In the genomic region with DNA sequence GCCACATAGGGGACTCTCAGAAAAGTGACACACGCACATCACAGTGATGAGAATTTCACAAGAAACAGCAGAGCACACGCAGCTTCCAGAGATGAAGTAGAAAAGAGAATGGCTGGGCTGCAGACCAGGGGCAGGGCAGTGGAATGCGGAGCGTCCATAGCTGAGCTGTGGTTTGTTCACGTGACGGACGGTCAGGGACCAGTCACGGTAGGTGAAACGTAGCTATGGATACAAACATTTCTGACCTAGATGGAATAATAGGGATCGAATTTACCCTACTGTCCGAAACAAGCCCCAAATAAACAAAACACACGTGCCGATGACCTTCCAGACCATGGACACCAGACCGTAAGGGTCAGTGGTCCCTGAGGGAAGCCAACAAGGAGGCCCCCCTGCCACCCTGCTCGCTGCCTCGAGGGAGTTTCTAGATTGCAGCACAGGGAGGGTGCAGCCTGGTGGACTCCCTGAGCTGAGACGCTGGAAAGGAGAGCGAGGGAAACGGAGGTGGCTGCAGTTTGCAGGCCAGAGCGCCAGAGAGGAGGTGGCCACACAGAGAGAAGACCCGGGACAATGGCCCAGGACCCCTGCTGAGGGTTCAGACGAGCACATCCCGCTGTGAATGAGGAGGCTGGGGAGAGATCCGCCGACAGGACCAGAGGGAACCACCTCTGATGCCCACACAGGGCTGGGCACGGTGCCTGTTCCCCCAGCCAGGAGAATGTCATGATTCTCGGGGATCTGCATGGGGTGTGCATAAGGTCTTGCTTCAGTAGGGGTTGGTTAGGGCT, we compare ENCODE assay signal across 23 cellular contexts. TPM values are rescaled to one million over a fixed set of nuclear protein-coding genes. Genes with fewer than 3 reads are reported as not detected.
DNase-seq lines count a peak whose midpoint lies in the region; ATAC-seq, FAIRE-seq and TF ChIP-seq lines count a peak whose summit lies in the region.
"Had no signal": no experiment of that assay in that cellular context is flagged by ENCODE, and none has a peak within 500 bp of the region (broad histone marks: within the 10 kb centered on the region; RNA-seq: fewer than 3 reads in every experiment).

No MANE protein-coding gene starts in this region.

- H3K36me3 ChIP-seq in left ventricle myocardium inferior (no peaks in the 10 kb centered on the region), HepG2 (replicated peaks in 1 of 2; ENCODE audit: control insufficient read depth in 1 of 2, insufficient read depth in 2 of 2, low read length in 2 of 2) (no peaks in the 10 kb centered on the region), small intestine (ENCODE audit: control insufficient read depth in 2 of 2, insufficient read depth in 2 of 2, low read length in 2 of 2) (no peaks in the 10 kb centered on the region), brain microvascular endothelial cell (replicated peaks) (no peaks in the 10 kb centered on the region)

- FAIRE-seq in HepG2 (lab: Jason Lieb, UNC) (no peak), small intestine (lab: Jason Lieb, UNC) (no peak)
- FAIRE-seq: GM12891, GM18507 had no signal

- no peak overlapping the region for H3K4me2 ChIP-seq in HepG2 (ENCODE audit: low read depth, low read length)

- H3K27ac ChIP-seq in left ventricle myocardium inferior (replicated peaks) (no peak overlapping the region), HepG2 (ENCODE audit: extremely low read length, insufficient read depth, low read length) (no peak overlapping the region), small intestine (ENCODE audit: low read depth in 1 of 2, low read length in 1 of 2) (no peak overlapping the region), brain microvascular endothelial cell (no peak overlapping the region)
- H3K27ac ChIP-seq: C4-2B had no signal

- H3K9me3 ChIP-seq in left ventricle myocardium inferior (replicated peaks): peaks cover 15% of the 10 kb centered on the region
- H3K9me3 ChIP-seq in HepG2 (ENCODE audit: low read length): no peaks in the 10 kb centered on the region
- H3K9me3 ChIP-seq in small intestine (ENCODE audit: control insufficient read depth, low read depth): no peaks in the 10 kb centered on the region

- POLR2A ChIA-PET in HepG2 (lab: Yijun Ruan, JAX): no interaction called here

- H3K9me3 Mint-ChIP-seq in chondrocyte (ENCODE audit: low read depth): peaks cover 14% of the 10 kb centered on the region
- H3K9me3 Mint-ChIP-seq in activated CD8-positive, alpha-beta memory T cell treated with anti-CD3 and anti-CD28 coated beads, Interleukin-2, amount 10 ng/mL, durations not matched to agents 7 days and 5 days (ENCODE audit: low read depth): no peaks in the 10 kb centered on the region

- no peaks in the 10 kb centered on the region for H3K79me2 ChIP-seq in HepG2 (ENCODE audit: insufficient read depth, low read length)

- H3K4me1 ChIP-seq in left ventricle myocardium inferior (no peaks in the 10 kb centered on the region), HepG2 (ENCODE audit: insufficient read depth, low read length) (no peaks in the 10 kb centered on the region), small intestine (ENCODE audit: control insufficient read depth in 2 of 2, insufficient read depth in 1 of 2, low read depth in 1 of 2, low read length in 1 of 2) (no peaks in the 10 kb centered on the region)

- TF ChIP-seq EP300 in HepG2 (IDR thresholded peaks at IDR 0.05; ENCODE audit: low read depth in 2 of 2, low read length in 2 of 2) (no peak), HepG2 (CRISPR knock-in tag; IDR thresholded peaks at IDR 0.05; ENCODE audit: borderline replicate concordance) (no peak)

- peaks cover 3% of the 10 kb centered on the region for H3K36me3 Mint-ChIP-seq in chondrocyte (ENCODE audit: low read depth)
- no peaks in the 10 kb centered on the region for H3K36me3 Mint-ChIP-seq in activated CD8-positive, alpha-beta memory T cell treated with anti-CD3 and anti-CD28 coated beads, Interleukin-2, amount 10 ng/mL, durations not matched to agents 7 days and 5 days

- no peak overlapping the region for H3K27ac Mint-ChIP-seq in chondrocyte (ENCODE audit: unreplicated experiment)
- no peak overlapping the region for H3K27ac Mint-ChIP-seq in activated CD8-positive, alpha-beta memory T cell treated with anti-CD3 and anti-CD28 coated beads, Interleukin-2, amount 10 ng/mL, durations not matched to agents 7 days and 5 days

- no peak for ATAC-seq in left ventricle myocardium superior
- no peak for ATAC-seq in HepG2
- ATAC-seq in activated CD8-positive, alpha-beta memory T cell treated with anti-CD3 and anti-CD28 coated beads, Interleukin-2, amount 10 ng/mL, durations not matched to agents 7 days and 5 days: no peak

- H3K27me3 Mint-ChIP-seq in chondrocyte (ENCODE audit: low read depth): peaks cover 53% of the 10 kb centered on the region
- peaks cover 11% of the 10 kb centered on the region for H3K27me3 Mint-ChIP-seq in activated CD8-positive, alpha-beta memory T cell treated with anti-CD3 and anti-CD28 coated beads, Interleukin-2, amount 10 ng/mL, durations not matched to agents 7 days and 5 days

- CTCF ChIA-PET in HepG2 (lab: Yijun Ruan, JAX; ENCODE audit: low intra/inter-chr PET ratio, low total read pairs): no interaction called here
- CTCF ChIA-PET in activated CD8-positive, alpha-beta memory T cell treated with anti-CD3 and anti-CD28 coated beads, Interleukin-2, amount 10 ng/mL, durations not matched to agents 7 days and 5 days (lab: Charles Lee): interaction anchor here (1.7 kb wide), 1 partner anchor 16 kb away, joined by 6 read pairs; no protein-coding TSS in a partner anchor

- H4K20me1 ChIP-seq in HepG2 (ENCODE audit: insufficient read depth, low read length): no peaks in the 10 kb centered on the region

- H3K4me3 ChIP-seq in left ventricle myocardium inferior (no peak overlapping the region), HepG2 (replicated peaks in 1 of 3; ENCODE audit: insufficient read depth in 1 of 3, low read depth in 2 of 3, low read length in 3 of 3) (no peak overlapping the region), small intestine (ENCODE audit: low read depth in 1 of 2, low read length in 2 of 2) (no peak overlapping the region), brain microvascular endothelial cell (ENCODE audit: low read depth, low read length) (no peak overlapping the region)

- TF ChIP-seq RAD21 in HepG2 (CRISPR knock-in tag; IDR thresholded peaks at IDR 0.05): no peak

- H3K4me1 Mint-ChIP-seq in chondrocyte (ENCODE audit: low read depth): no peaks in the 10 kb centered on the region
- no peaks in the 10 kb centered on the region for H3K4me1 Mint-ChIP-seq in activated CD8-positive, alpha-beta memory T cell treated with anti-CD3 and anti-CD28 coated beads, Interleukin-2, amount 10 ng/mL, durations not matched to agents 7 days and 5 days

- intact Hi-C loops in left ventricle myocardium superior (cut with micrococcal nuclease): no loop called here
- intact Hi-C loops in left ventricle myocardium inferior (cut with micrococcal nuclease): no loop called here
- intact Hi-C loops in HepG2 (cut with micrococcal nuclease; ENCODE audit: unreplicated experiment): no loop called here

- in situ Hi-C loops in HepG2 (cut with HindIII; ENCODE audit: extremely low pct_ligation_motif_present, low pct_unique_long_range_greater_than_20kb): no loop called here
- in situ Hi-C loops in brain microvascular endothelial cell (cut with HindIII; ENCODE audit: low pct_ligation_motif_present, low sequenced_read_pairs): no loop called here

- no peak overlapping the region for H2AFZ ChIP-seq in HepG2 (ENCODE audit: low read length)

- no peak overlapping the region for H3K9ac ChIP-seq in HepG2 (ENCODE audit: insufficient read depth, low read depth, low read length)

- no peak overlapping the region for H3K4me3 Mint-ChIP-seq in chondrocyte (ENCODE audit: unreplicated experiment)
- no peak overlapping the region for H3K4me3 Mint-ChIP-seq in activated CD8-positive, alpha-beta memory T cell treated with anti-CD3 and anti-CD28 coated beads, Interleukin-2, amount 10 ng/mL, durations not matched to agents 7 days and 5 days

- no TSS peak for BruUV-seq in HepG2 (replicated peaks; lab: Mats Ljungman, UMichigan)

- H3K27me3 ChIP-seq in left ventricle myocardium inferior (ENCODE audit: low read depth) (peaks cover 91% of the 10 kb centered on the region), HepG2 (ENCODE audit: control insufficient read depth in 1 of 2, insufficient read depth in 2 of 2, low read length in 2 of 2) (peaks cover 18 to 88% of the 10 kb centered on the region in 2 experiments), small intestine (ENCODE audit: control insufficient read depth in 2 of 2, insufficient read depth in 2 of 2, low read length in 2 of 2) (peaks cover 0 to 9% of the 10 kb centered on the region in 2 donors), brain microvascular endothelial cell (replicated peaks) (no peaks in the 10 kb centered on the region)

- 15% methylated on average over 26 of the region's 27 CpGs for WGBS in HepG2 (ENCODE audit: low lambda C conversion rate)
- 56 to 64% (median 64%) methylated on average over 27 of the region's 27 CpGs for WGBS in small intestine, 3 donors

- DNase-seq in left ventricle myocardium superior: peak; percentile 25
- DNase-seq in left ventricle myocardium inferior: no peak
- peak; percentile 72 for DNase-seq in chondrocyte (ENCODE audit: low spot score)
- no peak for DNase-seq in HepG2 (ENCODE audit: low spot score)
- no peak for DNase-seq in D341Med (ENCODE audit: low spot score)
- DNase-seq in small intestine: no peak
- DNase-seq in brain microvascular endothelial cell: no peak
- no peak for DNase-seq in activated CD8-positive, alpha-beta memory T cell treated with anti-CD3 and anti-CD28 coated beads, Interleukin-2, amount 10 ng/mL, durations not matched to agents 7 days and 5 days
- DNase-seq: DMS 273 treated with DMSO at 0.1 percent for 48 hours, GF-D8, GOT3, NCI-H1105 treated with DMSO at 0.1 percent for 48 hours, NCI-H1694 treated with DMSO at 0.1 percent for 48 hours, NCI-H2107, NCI-H2227 treated with DMSO at 0.1 percent for 48 hours, NCI-H524, SHP77 had no signal

- TF ChIP-seq POLR2A in HepG2 (IDR thresholded peaks at IDR 0.05; ENCODE audit: insufficient read depth in 1 of 2, low read depth in 2 of 2, low read length in 2 of 2): no peak

- TF ChIP-seq CTCF in left ventricle myocardium inferior (IDR thresholded peaks at IDR 0.05; ENCODE audit: borderline replicate concordance): no peak
- TF ChIP-seq CTCF in chondrocyte (IDR thresholded peaks at IDR 0.05): no peak
- no peak for TF ChIP-seq CTCF in HepG2 (CRISPR knock-in tag; IDR thresholded peaks at IDR 0.05)
- TF ChIP-seq CTCF in brain microvascular endothelial cell (IDR thresholded peaks at IDR 0.05; ENCODE audit: low read depth, low read length, missing control alignments): no peak

RNA-seq across cellular contexts. Expression of a gene that starts 49.0 kb away (rescaled TPM):
- total RNA-seq in left ventricle myocardium superior (not detected), left ventricle myocardium inferior (not detected), chondrocyte (not detected in 3 replicates), HepG2 (2016; rRNA removed; fragmentation: Illumina TruSeq; extraction: Trizol) (not detected in 2 replicates)
- not detected in 2 replicates for total RNA-seq in HepG2 (2016; cell fraction: cytosol; rRNA removed; fragmentation: Illumina TruSeq; extraction: Trizol; ENCODE audit: low read depth)
- total RNA-seq in HepG2 (2016; cell fraction: insoluble cytoplasmic fraction; rRNA removed; fragmentation: Illumina TruSeq; extraction: Trizol): not detected in 2 replicates
- total RNA-seq in HepG2 (2016; cell fraction: membrane; rRNA removed; fragmentation: Illumina TruSeq; extraction: Trizol): not detected in 2 replicates
- not detected in 2 replicates for total RNA-seq in HepG2 (2016; cell fraction: nucleus; rRNA removed; fragmentation: Illumina TruSeq; extraction: Trizol)
- polyA plus RNA-seq in HepG2 (2011; rRNA removed) (0.01 and 0.12 TPM in 2 replicates), small intestine (under 1 TPM in 1 of 3 donors, not detected in 2; 0.30 TPM)
- 0.03 and 0.06 TPM in 2 replicates for polyA plus RNA-seq in HepG2 (2011; cell fraction: cytosol; rRNA removed)
- polyA plus RNA-seq in HepG2 (2011; cell fraction: nucleus; rRNA removed): 0.18 and 0.36 TPM in 2 replicates
- polyA plus RNA-seq in HepG2 (2012): 0.15 and 0.17 TPM in 2 replicates
- polyA plus RNA-seq in HepG2 (2016; cell fraction: cytosol; fragmentation: Illumina TruSeq; extraction: Trizol; ENCODE audit: low read depth): not detected in 2 replicates
- not detected in 2 replicates for polyA plus RNA-seq in HepG2 (2016; cell fraction: insoluble cytoplasmic fraction; fragmentation: Illumina TruSeq; extraction: Trizol; ENCODE audit: low read depth)
- not detected in 2 replicates for polyA plus RNA-seq in HepG2 (2016; cell fraction: membrane; fragmentation: Illumina TruSeq; extraction: Trizol; ENCODE audit: low read depth)
- not detected in 2 replicates for polyA plus RNA-seq in HepG2 (2016; cell fraction: nucleus; fragmentation: Illumina TruSeq; extraction: Trizol; ENCODE audit: insufficient read depth, low read depth)
- 0.12 and 0.14 TPM in 2 replicates for polyA minus RNA-seq in HepG2 (2011; rRNA and poly(A)+ RNA removed; ENCODE audit: low replicate concordance)
- not detected in 2 replicates for polyA minus RNA-seq in HepG2 (2011; cell fraction: cytosol; rRNA and poly(A)+ RNA removed)
- 0.12 TPM in 1 of 2 replicates, not detected in the other for polyA minus RNA-seq in HepG2 (2011; cell fraction: nucleus; rRNA and poly(A)+ RNA removed)
- under 1 TPM; 0.07 to 0.23 TPM for total RNA-seq in activated CD8-positive, alpha-beta memory T cell treated with anti-CD3 and anti-CD28 coated beads, Interleukin-2, amount 10 ng/mL, durations not matched to agents 7 days and 5 days
- total RNA-seq: A673, Daoy, LHCN-M2 had no signal

RNA-seq across cellular contexts. Expression of a gene that starts 51.3 kb away (rescaled TPM):
- 31.5 TPM for total RNA-seq in left ventricle myocardium superior
- 34.2 TPM for total RNA-seq in left ventricle myocardium inferior
- total RNA-seq in chondrocyte: 75.8 to 108 TPM (median 81.6 TPM) in 3 replicates
- 65.4 and 124 TPM in 2 replicates for total RNA-seq in HepG2 (2016; rRNA removed; fragmentation: Illumina TruSeq; extraction: Trizol)
- total RNA-seq in HepG2 (2016; cell fraction: cytosol; rRNA removed; fragmentation: Illumina TruSeq; extraction: Trizol; ENCODE audit: low read depth): 165 and 166 TPM in 2 replicates
- total RNA-seq in HepG2 (2016; cell fraction: insoluble cytoplasmic fraction; rRNA removed; fragmentation: Illumina TruSeq; extraction: Trizol): 72.1 and 131 TPM in 2 replicates
- 271 and 285 TPM in 2 replicates for total RNA-seq in HepG2 (2016; cell fraction: membrane; rRNA removed; fragmentation: Illumina TruSeq; extraction: Trizol)
- total RNA-seq in HepG2 (2016; cell fraction: nucleus; rRNA removed; fragmentation: Illumina TruSeq; extraction: Trizol): 76.4 and 77.0 TPM in 2 replicates
- polyA plus RNA-seq in HepG2 (2011; rRNA removed): 80.3 and 99.3 TPM in 2 replicates
- 102 and 119 TPM in 2 replicates for polyA plus RNA-seq in HepG2 (2011; cell fraction: cytosol; rRNA removed)
- polyA plus RNA-seq in HepG2 (2011; cell fraction: nucleus; rRNA removed): 99.8 and 103 TPM in 2 replicates
- 43.6 and 60.3 TPM in 2 replicates for polyA plus RNA-seq in HepG2 (2012)
- 124 and 168 TPM in 2 replicates for polyA plus RNA-seq in HepG2 (2016; cell fraction: cytosol; fragmentation: Illumina TruSeq; extraction: Trizol; ENCODE audit: low read depth)
- polyA plus RNA-seq in HepG2 (2016; cell fraction: insoluble cytoplasmic fraction; fragmentation: Illumina TruSeq; extraction: Trizol; ENCODE audit: low read depth): 83.6 and 94.2 TPM in 2 replicates
- 184 and 217 TPM in 2 replicates for polyA plus RNA-seq in HepG2 (2016; cell fraction: membrane; fragmentation: Illumina TruSeq; extraction: Trizol; ENCODE audit: low read depth)
- polyA plus RNA-seq in HepG2 (2016; cell fraction: nucleus; fragmentation: Illumina TruSeq; extraction: Trizol; ENCODE audit: insufficient read depth, low read depth): 147 and 155 TPM in 2 replicates
- polyA minus RNA-seq in HepG2 (2011; rRNA and poly(A)+ RNA removed; ENCODE audit: low replicate concordance): 281 and 712 TPM in 2 replicates
- polyA minus RNA-seq in HepG2 (2011; cell fraction: cytosol; rRNA and poly(A)+ RNA removed): 45.2 and 56.5 TPM in 2 replicates
- polyA minus RNA-seq in HepG2 (2011; cell fraction: nucleus; rRNA and poly(A)+ RNA removed): 37.0 and 46.2 TPM in 2 replicates
- 10 to 100 TPM; 45.8 to 99.7 (median 56.7) TPM for polyA plus RNA-seq in small intestine
- total RNA-seq in activated CD8-positive, alpha-beta memory T cell treated with anti-CD3 and anti-CD28 coated beads, Interleukin-2, amount 10 ng/mL, durations not matched to agents 7 days and 5 days: 100 to 1,000 TPM; 107 to 115 TPM

Comparison
In these comparisons a context has a peak if more than half of its experiments do, and no peak if none do; other contexts are left out.
1. DNase-seq: peak in left ventricle myocardium superior (single experiment) and chondrocyte (single experiment); none in left ventricle myocardium inferior (single experiment), HepG2 (single experiment), D341Med (single experiment), small intestine (single experiment), brain microvascular endothelial cell (single experiment) and activated CD8-positive, alpha-beta memory T cell treated with anti-CD3 and anti-CD28 coated beads, Interleukin-2, amount 10 ng/mL, durations not matched to agents 7 days and 5 days (single experiment).